Comparison of ENCODE assay signal across 1 cellular context in the genomic region with DNA sequence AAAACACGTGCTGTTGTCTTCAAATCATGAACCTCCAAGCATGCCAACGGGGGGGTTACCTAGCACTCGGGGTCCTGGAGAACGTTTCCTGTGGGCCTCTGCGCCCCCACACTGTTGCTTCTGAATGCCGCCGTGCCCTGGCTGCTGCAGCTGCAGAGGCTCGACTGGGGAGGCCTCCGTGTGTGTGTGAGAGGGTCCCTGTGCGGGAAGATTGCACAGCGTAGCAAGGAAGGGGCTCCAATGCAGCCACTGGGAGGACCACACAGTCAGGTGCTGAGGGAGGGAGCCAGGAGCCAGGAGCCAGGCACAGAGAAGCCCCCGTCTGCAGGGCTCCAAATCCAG.
TF ChIP-seq lines count a peak whose summit lies in the region.

No MANE protein-coding gene starts in this region.

TF ChIP-seq in GM12878, 131 proteins besides CTCF, POLR2A, EP300 and RAD21 (continued from another document):
- TF ChIP-seq SPI1 (IDR thresholded peaks at IDR 0.05; ENCODE audit: borderline replicate concordance, insufficient read depth, low read depth, low read length) (no peak), IRF4 (IDR thresholded peaks at IDR 0.05; ENCODE audit: low read depth, low read length) (no peak), NRF1 (conservative IDR thresholded peaks at IDR 0.05; ENCODE audit: low read depth, low read length) (no peak)
- TF ChIP-seq, protein P1, sequence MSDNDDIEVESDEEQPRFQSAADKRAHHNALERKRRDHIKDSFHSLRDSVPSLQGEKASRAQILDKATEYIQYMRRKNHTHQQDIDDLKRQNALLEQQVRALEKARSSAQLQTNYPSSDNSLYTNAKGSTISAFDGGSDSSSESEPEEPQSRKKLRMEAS (IDR thresholded peaks at IDR 0.05; ENCODE audit: low read depth, low read length), result no peak
